ENCODE assay signal across 8 cellular contexts in the genomic region with DNA sequence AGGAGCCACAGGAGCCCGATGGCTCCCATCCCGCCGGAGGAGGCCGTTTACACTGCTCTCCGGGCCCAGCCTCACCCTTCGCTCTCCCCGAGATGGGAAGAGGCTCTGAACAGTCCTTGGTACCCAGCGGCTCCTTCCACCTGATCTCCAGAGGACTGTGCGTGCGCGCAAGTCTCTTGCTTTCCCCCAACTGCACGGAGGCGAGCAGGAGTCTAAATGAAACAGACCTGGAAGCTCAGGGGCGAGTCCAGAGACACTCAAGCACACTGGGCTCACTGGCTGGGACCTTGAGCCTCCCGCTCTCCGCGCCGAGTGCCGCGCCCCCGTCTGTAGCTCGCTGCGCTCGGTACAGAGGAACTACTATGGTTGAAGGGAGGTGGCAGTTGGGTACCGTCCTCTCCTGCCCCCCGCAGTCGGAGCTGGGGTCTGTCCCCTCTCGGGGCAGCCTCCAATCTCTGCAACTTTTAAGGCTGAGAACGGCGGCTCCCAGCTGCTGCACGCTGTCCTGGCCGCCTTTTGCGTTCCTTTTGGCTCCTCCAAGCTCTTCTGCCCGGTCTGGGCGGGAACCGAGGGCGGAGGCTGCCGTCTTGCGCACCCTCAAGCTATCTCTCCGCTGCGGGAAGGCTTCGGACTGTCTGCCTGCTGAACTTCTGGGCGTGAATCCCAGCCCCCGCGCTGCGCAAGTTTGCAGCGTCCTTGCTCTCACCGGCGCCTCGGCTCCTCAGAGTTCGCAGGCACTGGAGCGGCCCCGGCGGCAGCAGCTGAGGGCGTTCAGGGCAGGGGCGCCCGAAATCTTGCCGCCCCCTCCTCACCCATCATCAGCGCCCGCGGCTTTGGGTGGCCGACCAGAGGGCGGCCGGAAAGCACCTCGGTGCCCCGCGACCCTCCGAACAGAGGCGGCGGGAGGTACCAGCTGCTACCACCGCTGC. TPM values are rescaled to one million over a fixed set of nuclear protein-coding genes. Genes with fewer than 3 reads are reported as not detected.
A peak's percentile ranks its signal among the peaks of the same experiment; 100 is the strongest.
DNase-seq lines count a peak whose midpoint lies in the region; ATAC-seq and TF ChIP-seq lines count a peak whose summit lies in the region.

No MANE protein-coding gene starts in this region.

- DNase-seq in NCI-H2171 treated with DMSO at 0.1 percent for 48 hours (lab: John Stamatoyannopoulos, UW) (peak; percentile 20), NCI-H2171 (lab: John Stamatoyannopoulos, UW) (no peak), PC-3 (peak; percentile 35), epithelial cell of proximal tubule (ENCODE audit: low read depth) (no peak)

- no TSS peak for BruUV-seq in PC-3 (replicated peaks; lab: Mats Ljungman, UMichigan)

- peaks cover 11% of the 10 kb centered on the region; the same call in 1 of the 2 replicates for H3K27me3 ChIP-seq in PC-3 (ENCODE audit: low read length)

- H3K9me3 ChIP-seq in PC-3 (ENCODE audit: low read length), result no peaks in the 10 kb centered on the region

- H3K9me3 Mint-ChIP-seq in nephron, result peaks cover 4% of the 10 kb centered on the region

- CTCF ChIA-PET in PC-3 (lab: Charles Lee), result interaction anchor here (0.6 kb wide), 3 partner anchors 22 to 627 kb away, joined by 3 to 7 read pairs (median 3); no protein-coding TSS in a partner anchor

- no peaks in the 10 kb centered on the region for H3F3A ChIP-seq in PC-3 (ENCODE audit: low read length, unreplicated experiment)

- POLR2A ChIA-PET in PC-3 (lab: Charles Lee; ENCODE audit: unreplicated experiment), result no interaction called here

- no peaks in the 10 kb centered on the region for H3K36me3 Mint-ChIP-seq in nephron (ENCODE audit: low read depth)

- no peak overlapping the region for H3K27ac ChIP-seq in PC-3 (ENCODE audit: low read length)

- H3K9me2 ChIP-seq in PC-3 (replicated peaks; ENCODE audit: low read length), result no peaks in the 10 kb centered on the region

- peak overlapping the region; percentile 58 to 68 (median 66) for H3K4me3 Mint-ChIP-seq in nephron

- H3K4me1 Mint-ChIP-seq in nephron, result peaks cover 13% of the 10 kb centered on the region

- no peak overlapping the region for H3K9ac ChIP-seq in PC-3 (ENCODE audit: low read length)

- TF ChIP-seq CTCF in PC-3 (conservative IDR thresholded peaks at IDR 0.05; ENCODE audit: low read depth, low read length), result no peak
- no peak for TF ChIP-seq CTCF in epithelial cell of proximal tubule (conservative IDR thresholded peaks at IDR 0.05; ENCODE audit: low read depth, low read length)
- TF ChIP-seq CTCF in nephron (IDR thresholded peaks at IDR 0.05; ENCODE audit: unreplicated experiment in 3 of 3), result no peak

- peak overlapping the region; percentile 93 for H3K4me2 ChIP-seq in PC-3 (ENCODE audit: low read length)

- peaks cover 82% of the 10 kb centered on the region for H3K27me3 Mint-ChIP-seq in nephron (ENCODE audit: low read depth)

- intact Hi-C loops in PC-3 (cut with micrococcal nuclease), result loop anchor here (5.0 kb wide), 2 partner anchors 259 to 624 kb away; no protein-coding TSS in a partner anchor

- H3K36me3 ChIP-seq in PC-3 (ENCODE audit: low read depth, low read length), result no peaks in the 10 kb centered on the region

- ATAC-seq in PC-3, result peak; percentile 44
- no peak for ATAC-seq in HG02852 (IDR thresholded peaks at IDR 0.05; ENCODE audit: unreplicated experiment)
- ATAC-seq in HG03571 (IDR thresholded peaks at IDR 0.05; ENCODE audit: unreplicated experiment), result no peak
- ATAC-seq in HG02870 (IDR thresholded peaks at IDR 0.05; ENCODE audit: unreplicated experiment), result no peak

- H3K4me1 ChIP-seq in PC-3 (ENCODE audit: insufficient read depth, low read length), result peaks cover 13% of the 10 kb centered on the region; the same call in 1 of the 2 replicates

- peak overlapping the region; percentile 77 for H3K4me3 ChIP-seq in PC-3 (ENCODE audit: low read length)
- peak overlapping the region; percentile 37 for H3K4me3 ChIP-seq in epithelial cell of proximal tubule (ENCODE audit: low read depth, low read length)

- peak overlapping the region; percentile 87 for H2AFZ ChIP-seq in PC-3 (ENCODE audit: low read length)

- H3K27ac Mint-ChIP-seq in nephron, result no peak overlapping the region

- H3K79me2 ChIP-seq in PC-3 (ENCODE audit: low read length), result no peaks in the 10 kb centered on the region

- H4K20me1 ChIP-seq in PC-3 (ENCODE audit: low read length), result no peaks in the 10 kb centered on the region

RNA-seq across cellular contexts. Expression of a gene that starts 0.5 kb away (rescaled TPM):
- total RNA-seq in PC-3 (2014; rRNA removed) (0.81 and 0.87 TPM in 2 replicates), epithelial cell of proximal tubule (under 0.01 TPM in 1 of 2 replicates, not detected in the other)

Comparison
In these comparisons a context has a peak if more than half of its experiments do, and no peak if none do; other contexts are left out.
1. DNase-seq: peak in NCI-H2171 treated with DMSO at 0.1 percent for 48 hours (single experiment) and PC-3 (single experiment); none in NCI-H2171 (single experiment) and epithelial cell of proximal tubule (single experiment).